17 cellular contexts compared by ENCODE assay signal in genomic region chr2:241068942-241069810, GRCh38. TPM values are rescaled to one million over a fixed set of nuclear protein-coding genes. Genes with fewer than 3 reads are reported as not detected.
A peak's percentile ranks its signal among the peaks of the same experiment; 100 is the strongest.
DNase-seq lines count a peak whose midpoint lies in the region; ATAC-seq and TF ChIP-seq lines count a peak whose summit lies in the region.
"Had no signal": no experiment of that assay in that cellular context is flagged by ENCODE, and none has a peak within 500 bp of the region (broad histone marks: within the 10 kb centered on the region; RNA-seq: fewer than 3 reads in every experiment).

No MANE protein-coding gene starts in this region.

- peak overlapping the region; percentile 47 for H4K91ac ChIP-seq in mesenchymal stem cell (ENCODE audit: low read length)

- H3K18ac ChIP-seq in mesenchymal stem cell (ENCODE audit: low read depth in 1 of 2, low read length in 2 of 2), result no peak overlapping the region

- no peak for TF ChIP-seq CTCF in testis (IDR thresholded peaks at IDR 0.05)

- H3K27me3 Mint-ChIP-seq in activated CD8-positive, alpha-beta memory T cell treated with anti-CD3 and anti-CD28 coated beads, Interleukin-2, amount 10 ng/mL, durations not matched to agents 7 days and 5 days, result no peaks in the 10 kb centered on the region

- H3K9ac ChIP-seq in mesenchymal stem cell (ENCODE audit: low read length), result no peak overlapping the region

- no peaks in the 10 kb centered on the region for H3K9me3 ChIP-seq in mesenchymal stem cell (ENCODE audit: control insufficient read depth, low read length)
- no peaks in the 10 kb centered on the region for H3K9me3 ChIP-seq in testis

- H3K23ac ChIP-seq in mesenchymal stem cell (ENCODE audit: low read length in 2 of 2), result no peak overlapping the region

- no peak overlapping the region for H3K4me2 ChIP-seq in mesenchymal stem cell (ENCODE audit: low read length, poor library complexity, severe bottlenecking)

- H3K36me3 Mint-ChIP-seq in activated CD8-positive, alpha-beta memory T cell treated with anti-CD3 and anti-CD28 coated beads, Interleukin-2, amount 10 ng/mL, durations not matched to agents 7 days and 5 days, result no peaks in the 10 kb centered on the region

- no peak overlapping the region for H3K4ac ChIP-seq in mesenchymal stem cell (ENCODE audit: low read depth in 1 of 2, low read length in 2 of 2)

- H3K36me3 ChIP-seq in H7 (replicated peaks; ENCODE audit: control insufficient read depth, insufficient read depth, low read length) (no peaks in the 10 kb centered on the region), mesenchymal stem cell (ENCODE audit: control insufficient read depth in 1 of 2, insufficient read depth in 2 of 2, low read depth in 1 of 2, low read length in 2 of 2) (peaks cover 0 to 98% of the 10 kb centered on the region in 2 experiments), testis (ENCODE audit: low read depth, missing control alignments) (no peaks in the 10 kb centered on the region)

- intact Hi-C loops in testis (cut with DNase I; ENCODE audit: low total_unique reads), result no loop called here

- H3K27me3 ChIP-seq in H7 (ENCODE audit: control insufficient read depth, insufficient read depth, low read length) (no peaks in the 10 kb centered on the region), mesenchymal stem cell (ENCODE audit: control insufficient read depth in 1 of 2, insufficient read depth in 1 of 2, low read length in 2 of 2) (peaks cover 0 to 31% of the 10 kb centered on the region in 2 experiments), testis (no peaks in the 10 kb centered on the region)

- no peak overlapping the region for H2AK5ac ChIP-seq in mesenchymal stem cell (ENCODE audit: low read length, severe bottlenecking)

- no peaks in the 10 kb centered on the region for H3K79me1 ChIP-seq in mesenchymal stem cell (replicated peaks; ENCODE audit: low read length, poor library complexity, severe bottlenecking)

- no peak overlapping the region for H2AFZ ChIP-seq in mesenchymal stem cell (ENCODE audit: low read depth, low read length)

- TF ChIP-seq POLR2A in testis (IDR thresholded peaks at IDR 0.05), result no peak

- H3K4me3 ChIP-seq in H7 (ENCODE audit: insufficient read depth, low read depth, low read length) (no peak overlapping the region), mesenchymal stem cell (ENCODE audit: insufficient read depth in 1 of 2, low read depth in 1 of 2, low read length in 2 of 2) (peak overlapping the region in 1 of 2 experiments; percentile 23), testis (no peak overlapping the region)

- no peak overlapping the region for H4K8ac ChIP-seq in mesenchymal stem cell (ENCODE audit: low read length)

- no peak overlapping the region for H3K27ac ChIP-seq in mesenchymal stem cell (ENCODE audit: low read length, poor library complexity, severe bottlenecking)
- H3K27ac ChIP-seq in testis, result no peak overlapping the region

- H3K14ac ChIP-seq in mesenchymal stem cell (ENCODE audit: low read length in 2 of 2), result no peak overlapping the region

- no peak overlapping the region for H3K27ac Mint-ChIP-seq in activated CD8-positive, alpha-beta memory T cell treated with anti-CD3 and anti-CD28 coated beads, Interleukin-2, amount 10 ng/mL, durations not matched to agents 7 days and 5 days
- H3K27ac Mint-ChIP-seq: CD8-positive, alpha-beta T cell had no signal

- H2BK12ac ChIP-seq in mesenchymal stem cell (ENCODE audit: low read length in 2 of 2), result peak overlapping the region in 1 of 2 experiments; percentile 21

- CTCF ChIA-PET in activated CD8-positive, alpha-beta memory T cell treated with anti-CD3 and anti-CD28 coated beads, Interleukin-2, amount 10 ng/mL, durations not matched to agents 7 days and 5 days (lab: Charles Lee), result interaction anchor here (2.1 kb wide), 1 partner anchor 9 kb away, joined by 5 read pairs; no protein-coding TSS in a partner anchor

- peak; percentile 37 for DNase-seq in activated CD8-positive, alpha-beta memory T cell treated with anti-CD3 and anti-CD28 coated beads, Interleukin-2, amount 10 ng/mL, durations not matched to agents 7 days and 5 days
- no peak for DNase-seq in activated CD8-positive, alpha-beta memory T cell treated with anti-CD3 and anti-CD28 coated beads, Interleukin-2, amount 50 U/mL, for 4 hours
- DNase-seq in H7 (peak; percentile 43), mesenchymal stem cell (no peak), testis (peak; percentile 6), UCSD-AML1 (lab: John Stamatoyannopoulos, UW; ENCODE audit: unreplicated experiment) (no peak), cortex of kidney (lab: John Stamatoyannopoulos, UW) (no peak)
- DNase-seq: AML-193, DMS153, Karpas-422, NCI-H1417, NCI-H187, NCI-H446, OCI-M1, SHP77 had no signal

- WGBS in mesenchymal stem cell, result 88% methylated on average over 28 of the region's 28 CpGs
- 72 to 88% methylated on average over 6 to 28 of the region's 28 CpGs for WGBS in testis, 2 donors

- H2BK120ac ChIP-seq in mesenchymal stem cell (ENCODE audit: low read depth, low read length), result no peak overlapping the region

- no peak for ATAC-seq in activated CD8-positive, alpha-beta memory T cell treated with anti-CD3 and anti-CD28 coated beads, Interleukin-2, amount 10 ng/mL, durations not matched to agents 7 days and 5 days
- no peak for ATAC-seq in GM18873 (IDR thresholded peaks at IDR 0.05; ENCODE audit: low FRiP score, unreplicated experiment)
- ATAC-seq: CD8-positive, alpha-beta T cell had no signal

- no peak overlapping the region for H3K4me3 Mint-ChIP-seq in activated CD8-positive, alpha-beta memory T cell treated with anti-CD3 and anti-CD28 coated beads, Interleukin-2, amount 10 ng/mL, durations not matched to agents 7 days and 5 days
- H3K4me3 Mint-ChIP-seq: CD8-positive, alpha-beta T cell had no signal

- no peak overlapping the region for H2BK5ac ChIP-seq in mesenchymal stem cell (ENCODE audit: low read depth, low read length, poor library complexity, severe bottlenecking)

- H3K4me1 Mint-ChIP-seq in activated CD8-positive, alpha-beta memory T cell treated with anti-CD3 and anti-CD28 coated beads, Interleukin-2, amount 10 ng/mL, durations not matched to agents 7 days and 5 days, result no peaks in the 10 kb centered on the region

- H3K4me1 ChIP-seq in mesenchymal stem cell (ENCODE audit: control insufficient read depth, insufficient read depth, low read depth, low read length), result peaks cover 3% of the 10 kb centered on the region
- H3K4me1 ChIP-seq in testis, result no peaks in the 10 kb centered on the region

- H2BK15ac ChIP-seq in mesenchymal stem cell (ENCODE audit: low read depth, poor library complexity, severe bottlenecking), result no peak overlapping the region

- H3K9me3 Mint-ChIP-seq in activated CD8-positive, alpha-beta memory T cell treated with anti-CD3 and anti-CD28 coated beads, Interleukin-2, amount 10 ng/mL, durations not matched to agents 7 days and 5 days (ENCODE audit: low read depth), result no peaks in the 10 kb centered on the region
- H3K9me3 Mint-ChIP-seq: CD8-positive, alpha-beta T cell had no signal

RNA-seq across cellular contexts. Expression of gene MTERF4, which starts 32.9 kb away (rescaled TPM):
- 10 to 100 TPM; 31.5 to 33.0 TPM for total RNA-seq in activated CD8-positive, alpha-beta memory T cell treated with anti-CD3 and anti-CD28 coated beads, Interleukin-2, amount 10 ng/mL, durations not matched to agents 7 days and 5 days
- total RNA-seq in H7 (2014; rRNA removed; shearing (Covaris generic)), result 30.3 and 32.4 TPM in 2 replicates
- polyA plus RNA-seq in mesenchymal stem cell (2013, experiment 1 of 2), result 16.7 TPM
- 15.7 TPM for polyA plus RNA-seq in mesenchymal stem cell (2013, experiment 2 of 2)
- 10 to 100 TPM; 26.4 to 40.6 TPM for total RNA-seq in testis
- 37.3 TPM for polyA plus RNA-seq in testis (ENCODE audit: insufficient read depth, low read depth, low replicate concordance)

Comparison
In these comparisons a context has a peak if more than half of its experiments do, and no peak if none do; other contexts are left out.
1. DNase-seq: peak in activated CD8-positive, alpha-beta memory T cell treated with anti-CD3 and anti-CD28 coated beads, Interleukin-2, amount 10 ng/mL, durations not matched to agents 7 days and 5 days (single experiment), H7 (single experiment) and testis (single experiment); none in activated CD8-positive, alpha-beta memory T cell treated with anti-CD3 and anti-CD28 coated beads, Interleukin-2, amount 50 U/mL, for 4 hours (single experiment), mesenchymal stem cell (single experiment), UCSD-AML1 (single experiment) and cortex of kidney (single experiment).